Comparison of ENCODE assay signal across 1 cellular context in the genomic region with DNA sequence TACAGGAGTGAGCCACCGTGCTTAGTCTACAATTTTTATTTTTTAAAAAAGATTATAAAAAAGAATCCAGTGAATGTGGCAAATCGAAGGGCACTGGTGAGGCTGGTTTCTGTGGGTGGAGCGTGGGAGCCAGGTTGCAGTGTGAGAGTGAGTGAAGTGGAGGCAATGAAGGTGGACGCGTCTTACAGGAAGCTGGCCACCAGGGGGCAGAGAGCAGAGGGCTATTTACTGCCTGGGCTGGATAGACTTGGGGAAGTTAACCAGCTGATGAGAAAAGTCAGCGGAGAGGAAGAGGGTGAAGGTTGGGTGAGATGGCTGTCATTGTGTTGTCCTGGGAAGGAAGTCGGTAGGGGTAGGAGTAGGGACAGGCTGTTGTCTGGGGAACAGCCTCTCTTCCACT.
TF ChIP-seq lines count a peak whose summit lies in the region.

No MANE protein-coding gene starts in this region.

TF ChIP-seq in IMR-90, 13 proteins besides CTCF, POLR2A, EP300 and RAD21 (continued from another document):
- TF ChIP-seq SMC3 (IDR thresholded peaks at IDR 0.05; ENCODE audit: low read depth, low read length): 0 out of 2 replicates have a peak, but pooled peaks have one; percentile 36
- TF ChIP-seq NFE2L2 (IDR thresholded peaks at IDR 0.05; ENCODE audit: low read depth, low read length): no peak
- no peak for TF ChIP-seq RCOR1 (IDR thresholded peaks at IDR 0.05; ENCODE audit: insufficient replicate concordance, low read length)
- no peak for TF ChIP-seq MAFK (IDR thresholded peaks at IDR 0.05; ENCODE audit: low read depth, low read length)
